ENCODE assay signal across 8 cellular contexts in genomic region chr6:28104392-28105250, GRCh38. TPM values are rescaled to one million over a fixed set of nuclear protein-coding genes. Genes with fewer than 3 reads are reported as not detected.
DNase-seq lines count a peak whose midpoint lies in the region; ATAC-seq and TF ChIP-seq lines count a peak whose summit lies in the region.

No MANE protein-coding gene starts in this region.

- H3K4me1 Mint-ChIP-seq in neural crest cell, result peaks cover 10% of the 10 kb centered on the region
- peaks cover 7% of the 10 kb centered on the region for H3K4me1 Mint-ChIP-seq in stimulated activated naive CD8-positive, alpha-beta T cell treated with anti-CD3 and anti-CD28 coated beads, Interleukin-15, amount 100 ng/mL, for 72 hours

- H3K27ac Mint-ChIP-seq in neural crest cell (ENCODE audit: unreplicated experiment), result peak overlapping the region; percentile 62
- H3K27ac Mint-ChIP-seq in stimulated activated naive CD8-positive, alpha-beta T cell treated with anti-CD3 and anti-CD28 coated beads, Interleukin-15, amount 100 ng/mL, for 72 hours, result peak overlapping the region; percentile 77 to 78

- peak overlapping the region; percentile 93 for H3K4me3 Mint-ChIP-seq in neural crest cell
- peak overlapping the region; percentile 94 for H3K4me3 Mint-ChIP-seq in stimulated activated naive CD8-positive, alpha-beta T cell treated with anti-CD3 and anti-CD28 coated beads, Interleukin-15, amount 100 ng/mL, for 72 hours

- peaks cover 5% of the 10 kb centered on the region for H3K9me3 Mint-ChIP-seq in neural crest cell
- H3K9me3 Mint-ChIP-seq in stimulated activated naive CD8-positive, alpha-beta T cell treated with anti-CD3 and anti-CD28 coated beads, Interleukin-15, amount 100 ng/mL, for 72 hours, result peaks cover 5 to 8% of the 10 kb centered on the region in 2 donors

- peak overlapping the region; percentile 63 to 73 for H3K4me3 ChIP-seq in foreskin fibroblast (ENCODE audit: low read depth in 1 of 2, low read length in 2 of 2)

- ATAC-seq in GM21737 (IDR thresholded peaks at IDR 0.05; ENCODE audit: unreplicated experiment), result peak; percentile 99
- peak; percentile 100 for ATAC-seq in stimulated activated naive CD8-positive, alpha-beta T cell treated with anti-CD3 and anti-CD28 coated beads, Interleukin-15, amount 100 ng/mL, for 72 hours

- DNase-seq in Daoy (ENCODE audit: low read depth), result peak; percentile 94
- DNase-seq in Kasumi-1 (lab: John Stamatoyannopoulos, UW), result peak; percentile 87 to 90
- peak; percentile 79 for DNase-seq in RPMI7951 (ENCODE audit: low read depth)
- peak; percentile 80 for DNase-seq in activated effector memory CD4-positive, alpha-beta T cell treated with Interleukin-2 at 50 U/mL for 16 hours
- DNase-seq in foreskin fibroblast, result peak; percentile 76 to 92
- peak; percentile 65 for DNase-seq in neural crest cell (ENCODE audit: low read depth, low spot score)
- DNase-seq in stimulated activated naive CD8-positive, alpha-beta T cell treated with anti-CD3 and anti-CD28 coated beads, Interleukin-15, amount 100 ng/mL, for 72 hours, result peak; percentile 81 to 89

- TF ChIP-seq CTCF in foreskin fibroblast (IDR thresholded peaks at IDR 0.05; ENCODE audit: low read depth, low read length) (peak; percentile 48), neural crest cell (conservative IDR thresholded peaks at IDR 0.05) (peak; percentile 70)

- H3K27me3 Mint-ChIP-seq in neural crest cell (ENCODE audit: low read depth), result peaks cover 32% of the 10 kb centered on the region
- H3K27me3 Mint-ChIP-seq in stimulated activated naive CD8-positive, alpha-beta T cell treated with anti-CD3 and anti-CD28 coated beads, Interleukin-15, amount 100 ng/mL, for 72 hours, result peaks cover 18% of the 10 kb centered on the region

- peaks cover 3% of the 10 kb centered on the region for H3K36me3 Mint-ChIP-seq in neural crest cell (ENCODE audit: low read depth)

RNA-seq across cellular contexts. Expression of gene ZSCAN16, which starts 19.8 kb away (rescaled TPM):
- total RNA-seq in Daoy (2014; rRNA removed; shearing (Covaris generic)), result 3.5 and 4.8 TPM in 2 replicates
- total RNA-seq in RPMI7951 (2014; rRNA removed; shearing (Covaris generic)), result 4.2 and 5.9 TPM in 2 replicates
- 11.1 and 11.8 TPM in 2 replicates for total RNA-seq in neural crest cell

RNA-seq across cellular contexts. Expression of gene ZNF165, which starts 24.3 kb away (rescaled TPM):
- total RNA-seq in Daoy (2014; rRNA removed; shearing (Covaris generic)), result 0.71 and 2.2 TPM in 2 replicates
- 0.60 and 1.1 TPM in 2 replicates for total RNA-seq in RPMI7951 (2014; rRNA removed; shearing (Covaris generic))
- 0.91 and 0.98 TPM in 2 replicates for total RNA-seq in neural crest cell

RNA-seq across cellular contexts. Expression of gene ZKSCAN8, which starts 37.1 kb away (rescaled TPM):
- total RNA-seq in Daoy (2014; rRNA removed; shearing (Covaris generic)), result 11.9 and 16.3 TPM in 2 replicates
- 12.4 and 12.9 TPM in 2 replicates for total RNA-seq in RPMI7951 (2014; rRNA removed; shearing (Covaris generic))
- total RNA-seq in neural crest cell, result 37.9 and 40.1 TPM in 2 replicates

Comparison
In these comparisons a context has a peak if more than half of its experiments do, and no peak if none do; other contexts are left out.
1. Peak in every context shown above with its lines: DNase-seq, ATAC-seq and H3K4me3 ChIP-seq.